ENCODE assay signal across 1 cellular context in the genomic region with DNA sequence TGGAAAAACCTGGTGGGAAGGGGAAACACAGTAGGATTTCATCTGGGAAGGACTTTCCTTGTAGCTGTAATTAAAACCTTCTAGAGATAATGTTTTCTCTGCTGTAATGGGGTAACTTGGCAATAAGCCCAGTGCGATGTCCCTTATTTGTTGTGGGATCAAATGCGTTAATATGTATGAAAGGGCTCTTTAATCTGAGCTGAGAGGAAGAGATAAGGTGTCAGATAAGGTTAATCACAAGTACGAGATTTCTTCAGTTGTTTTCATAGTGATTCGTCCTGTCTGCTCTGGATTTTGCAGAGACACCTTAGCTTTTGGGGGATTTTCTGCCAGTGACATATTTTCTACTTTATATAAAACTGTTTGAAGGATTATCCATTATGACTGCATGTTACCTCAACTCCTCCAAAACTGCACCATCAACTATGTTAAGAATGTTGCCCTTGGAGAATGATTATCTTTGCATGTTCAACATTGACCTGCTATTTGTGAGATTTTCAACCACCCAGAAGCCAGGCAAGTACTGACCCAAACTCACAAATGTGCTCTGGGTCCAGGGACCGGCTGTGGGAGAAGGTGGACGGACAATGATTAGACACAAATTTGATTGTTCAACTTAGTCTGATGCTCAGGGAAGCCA.
A peak's percentile ranks its signal among the peaks of the same experiment; 100 is the strongest.
TF ChIP-seq lines count a peak whose summit lies in the region.

No MANE protein-coding gene starts in this region.

TF ChIP-seq in K562, 482 proteins besides CTCF, POLR2A, EP300 and RAD21:
- TF ChIP-seq, protein P1, sequence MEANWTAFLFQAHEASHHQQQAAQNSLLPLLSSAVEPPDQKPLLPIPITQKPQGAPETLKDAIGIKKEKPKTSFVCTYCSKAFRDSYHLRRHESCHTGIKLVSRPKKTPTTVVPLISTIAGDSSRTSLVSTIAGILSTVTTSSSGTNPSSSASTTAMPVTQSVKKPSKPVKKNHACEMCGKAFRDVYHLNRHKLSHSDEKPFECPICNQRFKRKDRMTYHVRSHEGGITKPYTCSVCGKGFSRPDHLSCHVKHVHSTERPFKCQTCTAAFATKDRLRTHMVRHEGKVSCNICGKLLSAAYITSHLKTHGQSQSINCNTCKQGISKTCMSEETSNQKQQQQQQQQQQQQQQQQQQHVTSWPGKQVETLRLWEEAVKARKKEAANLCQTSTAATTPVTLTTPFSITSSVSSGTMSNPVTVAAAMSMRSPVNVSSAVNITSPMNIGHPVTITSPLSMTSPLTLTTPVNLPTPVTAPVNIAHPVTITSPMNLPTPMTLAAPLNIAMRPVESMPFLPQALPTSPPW (CRISPR knock-in tag; IDR thresholded peaks at IDR 0.05): no peak
- TF ChIP-seq NFIC (IDR thresholded peaks at IDR 0.05): peak; percentile 18
